Comparison of ENCODE assay signal across 19 cellular contexts in the genomic region with DNA sequence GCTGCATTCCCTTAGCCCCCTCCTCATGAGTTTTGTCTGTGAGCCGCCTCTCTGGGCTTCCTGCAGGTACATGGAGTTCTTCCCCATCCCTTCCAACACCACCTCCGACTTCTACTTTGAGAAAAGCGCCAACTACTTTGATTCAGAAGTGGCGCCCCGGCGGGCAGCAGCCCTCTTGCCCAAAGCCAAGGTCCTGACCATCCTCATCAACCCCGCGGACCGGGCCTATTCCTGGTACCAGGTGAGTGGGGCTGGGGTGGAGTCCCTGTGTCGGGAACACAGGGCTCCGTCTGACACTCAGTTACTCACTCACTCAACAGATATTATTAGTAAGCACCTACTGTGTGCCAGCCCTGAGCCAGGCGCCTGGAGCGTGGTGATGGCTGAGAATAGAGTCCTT.
"Had no signal": no experiment of that assay in that cellular context is flagged by ENCODE, and none has a peak within 500 bp of the region (broad histone marks: within the 10 kb centered on the region; RNA-seq: fewer than 3 reads in every experiment).

No MANE protein-coding gene starts in this region.

- H3K27me3 Mint-ChIP-seq: activated CD4-positive, alpha-beta memory T cell treated with anti-CD3 and anti-CD28 coated beads, Interleukin-2, amount 10 ng/mL, durations not matched to agents 7 days and 5 days; activated CD4-positive, alpha-beta T cell treated with anti-CD3 and anti-CD28 coated beads, Interleukin-2, amount 10 ng/mL, durations not matched to agents 24 days and 14 days; activated naive CD4-positive, alpha-beta T cell treated with anti-CD3 and anti-CD28 coated beads, Interleukin-2, amount 50 U/mL, for 24 hours; activated naive CD8-positive, alpha-beta T cell treated with anti-CD3 and anti-CD28 coated beads, Interleukin-2, amount 50 U/mL, for 24 hours; activated T-helper 17 cell treated with anti-CD3 and anti-CD28 coated beads, Interleukin-2, amount 50 U/mL, for 72 hours; central memory CD8-positive, alpha-beta T cell; naive B cell had no signal

- H3K4me3 ChIP-seq: esophagus squamous epithelium, gastrocnemius medialis, hepatocyte, left ventricle myocardium inferior, psoas muscle, spleen, upper lobe of left lung had no signal

- H3K9me3 Mint-ChIP-seq: activated CD4-positive, alpha-beta memory T cell treated with anti-CD3 and anti-CD28 coated beads, Interleukin-2, amount 10 ng/mL, durations not matched to agents 7 days and 5 days; activated CD4-positive, alpha-beta T cell treated with anti-CD3 and anti-CD28 coated beads, Interleukin-2, amount 10 ng/mL, durations not matched to agents 24 days and 14 days; activated naive CD4-positive, alpha-beta T cell treated with anti-CD3 and anti-CD28 coated beads, Interleukin-2, amount 50 U/mL, for 24 hours; activated naive CD8-positive, alpha-beta T cell treated with anti-CD3 and anti-CD28 coated beads, Interleukin-2, amount 50 U/mL, for 24 hours; activated T-cell treated with anti-CD3 and anti-CD28 coated beads, Interleukin-2, amount 50 U/mL, for 4 hours; activated T-helper 17 cell treated with anti-CD3 and anti-CD28 coated beads, Interleukin-2, amount 50 U/mL, for 72 hours; central memory CD8-positive, alpha-beta T cell; naive B cell; nephron progenitor cell had no signal

- H3K9me3 ChIP-seq: esophagus squamous epithelium, gastrocnemius medialis, left ventricle myocardium inferior, psoas muscle, spleen, upper lobe of left lung had no signal

- H3K4me1 Mint-ChIP-seq: activated CD4-positive, alpha-beta memory T cell treated with anti-CD3 and anti-CD28 coated beads, Interleukin-2, amount 10 ng/mL, durations not matched to agents 7 days and 5 days; activated CD4-positive, alpha-beta T cell treated with anti-CD3 and anti-CD28 coated beads, Interleukin-2, amount 10 ng/mL, durations not matched to agents 24 days and 14 days; activated naive CD4-positive, alpha-beta T cell treated with anti-CD3 and anti-CD28 coated beads, Interleukin-2, amount 50 U/mL, for 24 hours; activated naive CD8-positive, alpha-beta T cell treated with anti-CD3 and anti-CD28 coated beads, Interleukin-2, amount 50 U/mL, for 24 hours; activated T-helper 17 cell treated with anti-CD3 and anti-CD28 coated beads, Interleukin-2, amount 50 U/mL, for 72 hours; central memory CD8-positive, alpha-beta T cell; nephron progenitor cell had no signal

- H3K36me3 Mint-ChIP-seq: activated naive CD4-positive, alpha-beta T cell treated with anti-CD3 and anti-CD28 coated beads, Interleukin-2, amount 50 U/mL, for 24 hours; naive B cell had no signal

- H3K79me2 ChIP-seq: parathyroid adenoma had no signal

- DNase-seq: esophagus squamous epithelium had no signal

- H3K4me2 ChIP-seq: hepatocyte had no signal

- H3K27me3 ChIP-seq: esophagus squamous epithelium, gastrocnemius medialis, hepatocyte, spleen, upper lobe of left lung had no signal

- H3K27ac ChIP-seq: epithelial cell of prostate, parathyroid adenoma, psoas muscle, VCaP had no signal

- H2AFZ ChIP-seq: hepatocyte, parathyroid adenoma had no signal

- H3K4me1 ChIP-seq: parathyroid adenoma had no signal

- H3K4me3 Mint-ChIP-seq: activated CD4-positive, alpha-beta memory T cell treated with anti-CD3 and anti-CD28 coated beads, Interleukin-2, amount 10 ng/mL, durations not matched to agents 7 days and 5 days; activated CD4-positive, alpha-beta T cell treated with anti-CD3 and anti-CD28 coated beads, Interleukin-2, amount 10 ng/mL, durations not matched to agents 24 days and 14 days; activated naive CD4-positive, alpha-beta T cell treated with anti-CD3 and anti-CD28 coated beads, Interleukin-2, amount 50 U/mL, for 24 hours; activated naive CD8-positive, alpha-beta T cell treated with anti-CD3 and anti-CD28 coated beads, Interleukin-2, amount 50 U/mL, for 24 hours; activated T-cell treated with anti-CD3 and anti-CD28 coated beads, Interleukin-2, amount 50 U/mL, for 4 hours; activated T-helper 17 cell treated with anti-CD3 and anti-CD28 coated beads, Interleukin-2, amount 50 U/mL, for 72 hours; central memory CD8-positive, alpha-beta T cell; naive B cell; nephron progenitor cell had no signal

- H3K27ac Mint-ChIP-seq: activated CD4-positive, alpha-beta memory T cell treated with anti-CD3 and anti-CD28 coated beads, Interleukin-2, amount 10 ng/mL, durations not matched to agents 7 days and 5 days; activated CD4-positive, alpha-beta T cell treated with anti-CD3 and anti-CD28 coated beads, Interleukin-2, amount 10 ng/mL, durations not matched to agents 24 days and 14 days; activated naive CD4-positive, alpha-beta T cell treated with anti-CD3 and anti-CD28 coated beads, Interleukin-2, amount 50 U/mL, for 24 hours; activated naive CD8-positive, alpha-beta T cell treated with anti-CD3 and anti-CD28 coated beads, Interleukin-2, amount 50 U/mL, for 24 hours; activated T-helper 17 cell treated with anti-CD3 and anti-CD28 coated beads, Interleukin-2, amount 50 U/mL, for 72 hours; naive B cell had no signal
